ENCODE assay signal across 8 cellular contexts in genomic region chr22:39388261-39389011, GRCh38. TPM values are rescaled to one million over a fixed set of nuclear protein-coding genes. Genes with fewer than 3 reads are reported as not detected.
DNase-seq lines count a peak whose midpoint lies in the region; ATAC-seq, FAIRE-seq and TF ChIP-seq lines count a peak whose summit lies in the region.

No MANE protein-coding gene starts in this region.

- H3K79me1 ChIP-seq in neuronal stem cell (ENCODE audit: low read depth, low read length) = no peaks in the 10 kb centered on the region

- POLR2A ChIA-PET in BJ (lab: Charles Lee) = no interaction called here
- POLR2A ChIA-PET in HEK293 (lab: Yijun Ruan, JAX) = interaction anchor here (0.6 to 1.2 kb wide), 9 partner anchors 9 to 917 kb away, joined by 3 to 10 read pairs (median 5); partner anchors contain the start of genes MIEF1, RPL3 and TAB1

- H3K27me3 ChIP-seq in BJ (ENCODE audit: control insufficient read depth, insufficient read depth, low read length) = no peaks in the 10 kb centered on the region
- H3K27me3 ChIP-seq in neuronal stem cell (ENCODE audit: control insufficient read depth in 3 of 3, insufficient read depth in 3 of 3, low read depth in 1 of 3, low read length in 3 of 3) = peaks cover 3 to 23% (median 15%) of the 10 kb centered on the region in 3 experiments

- H3K14ac ChIP-seq in neuronal stem cell (ENCODE audit: low read length) = peak overlapping the region; percentile 17

- H2BK15ac ChIP-seq in neuronal stem cell (ENCODE audit: low read length) = no peak overlapping the region

- no peak for FAIRE-seq in frontal cortex (lab: Jason Lieb, UNC)

- H2AFZ ChIP-seq in neuronal stem cell (ENCODE audit: low read length) = peak overlapping the region; percentile 99

- DNase-seq in BJ (ENCODE audit: low read depth) (peak; percentile 27), OCI-M1 (lab: John Stamatoyannopoulos, UW) (peak; percentile 47), frontal cortex (ENCODE audit: low spot score in 2 of 2) (peak; percentile 66 to 95), neuronal stem cell (ENCODE audit: low spot score) (peak; percentile 86)
- DNase-seq in activated effector memory CD4-positive, alpha-beta T cell treated with anti-CD3 and anti-CD28 coated beads, Interleukin-2, amount 50 U/mL, for 16 hours = peak; percentile 90
- peak; percentile 61 to 75 for DNase-seq in stimulated activated naive CD8-positive, alpha-beta T cell treated with anti-CD3 and anti-CD28 coated beads, Interleukin-15, amount 100 ng/mL, for 72 hours

- H3K4me3 ChIP-seq in BJ (ENCODE audit: low read depth, low read length) (peak overlapping the region; percentile 61), HEK293 (ENCODE audit: low read depth, low read length) (peak overlapping the region; percentile 61), neuronal stem cell (ENCODE audit: low read length in 2 of 2) (peak overlapping the region; percentile 58 to 87)

- H3K27ac ChIP-seq in HEK293 (ENCODE audit: extremely low read depth, low read depth, low read length) = no peak overlapping the region
- H3K27ac ChIP-seq in neuronal stem cell (replicated peaks; ENCODE audit: low read length) = no peak overlapping the region

- H2BK12ac ChIP-seq in neuronal stem cell (ENCODE audit: low read length) = peak overlapping the region; percentile 58

- no peaks in the 10 kb centered on the region for H3K4me1 ChIP-seq in HEK293 (ENCODE audit: control insufficient read depth, insufficient read depth, low read length)
- H3K4me1 ChIP-seq in neuronal stem cell (ENCODE audit: control insufficient read depth in 2 of 2, insufficient read depth in 1 of 2, low read depth in 1 of 2, low read length in 2 of 2) = peaks cover 3 to 4% of the 10 kb centered on the region in 2 donors

- no peak overlapping the region for H3K4ac ChIP-seq in neuronal stem cell (ENCODE audit: low read length)

- CTCF ChIA-PET in BJ (lab: Yijun Ruan, JAX) (interaction anchor here (0.9 kb wide), 1 partner anchor 126 kb away, joined by 3 read pairs; no protein-coding TSS in a partner anchor), HEK293 (lab: Yijun Ruan, JAX) (no interaction called here)

- H4K91ac ChIP-seq in neuronal stem cell (ENCODE audit: low read depth, low read length, poor library complexity) = no peak overlapping the region

- TF ChIP-seq CTCF in BJ (IDR thresholded peaks at IDR 0.05; ENCODE audit: insufficient read depth, low read depth, low read length) (no peak), HEK293 (tag by site-specific recombination; IDR thresholded peaks at IDR 0.05) (no peak)

- peak overlapping the region; percentile 95 for H3K9ac ChIP-seq in neuronal stem cell (ENCODE audit: low read depth, low read length, poor library complexity)

- peak; percentile 93 for ATAC-seq in stimulated activated naive CD8-positive, alpha-beta T cell treated with anti-CD3 and anti-CD28 coated beads, Interleukin-15, amount 100 ng/mL, for 72 hours
- ATAC-seq in HG03139 (IDR thresholded peaks at IDR 0.05; ENCODE audit: unreplicated experiment) = no peak

- H3K9me3 ChIP-seq in HEK293 (ENCODE audit: control insufficient read depth, insufficient read depth, low read depth, low read length) = no peaks in the 10 kb centered on the region
- H3K9me3 ChIP-seq in neuronal stem cell (replicated peaks in 1 of 2; ENCODE audit: control insufficient read depth in 2 of 2, insufficient read depth in 1 of 2, low read depth in 1 of 2, low read length in 2 of 2) = no peaks in the 10 kb centered on the region

- peak overlapping the region; percentile 100 for H3K4me2 ChIP-seq in neuronal stem cell (ENCODE audit: insufficient read depth, low read length, poor library complexity, severe bottlenecking)

- no peaks in the 10 kb centered on the region for H3K27me3 Mint-ChIP-seq in stimulated activated naive CD8-positive, alpha-beta T cell treated with anti-CD3 and anti-CD28 coated beads, Interleukin-15, amount 100 ng/mL, for 72 hours

- peaks cover 20% of the 10 kb centered on the region for H3K4me1 Mint-ChIP-seq in stimulated activated naive CD8-positive, alpha-beta T cell treated with anti-CD3 and anti-CD28 coated beads, Interleukin-15, amount 100 ng/mL, for 72 hours

- peak overlapping the region; percentile 80 for H3K23ac ChIP-seq in neuronal stem cell (ENCODE audit: low read depth, low read length, poor library complexity)

- no peak overlapping the region for H2AK5ac ChIP-seq in neuronal stem cell (ENCODE audit: low read depth, low read length)

- peak overlapping the region; percentile 80 to 85 for H3K4me3 Mint-ChIP-seq in stimulated activated naive CD8-positive, alpha-beta T cell treated with anti-CD3 and anti-CD28 coated beads, Interleukin-15, amount 100 ng/mL, for 72 hours

- no peaks in the 10 kb centered on the region for H3K9me3 Mint-ChIP-seq in stimulated activated naive CD8-positive, alpha-beta T cell treated with anti-CD3 and anti-CD28 coated beads, Interleukin-15, amount 100 ng/mL, for 72 hours

- no CpG with 5 or more reads among the region's 56 CpGs for WGBS in neuronal stem cell (ENCODE audit: extremely low coverage in 2 of 2, insufficient read length in 2 of 2, insufficient replicate concordance in 1 of 2), 2 donors

- H3K36me3 ChIP-seq in BJ (ENCODE audit: control insufficient read depth, insufficient read depth, low read length) (no peaks in the 10 kb centered on the region), HEK293 (ENCODE audit: control insufficient read depth in 2 of 2, insufficient read depth in 1 of 2, low read length in 2 of 2) (no peaks in the 10 kb centered on the region), neuronal stem cell (replicated peaks in 1 of 2; ENCODE audit: control insufficient read depth in 2 of 2, insufficient read depth in 2 of 2, low read length in 2 of 2) (no peaks in the 10 kb centered on the region)

- peak overlapping the region; percentile 92 for H3K18ac ChIP-seq in neuronal stem cell (ENCODE audit: low read length)

- H3K27ac Mint-ChIP-seq in stimulated activated naive CD8-positive, alpha-beta T cell treated with anti-CD3 and anti-CD28 coated beads, Interleukin-15, amount 100 ng/mL, for 72 hours = peak overlapping the region; percentile 46 to 94

- no peak overlapping the region for H2BK120ac ChIP-seq in neuronal stem cell (ENCODE audit: low read depth, low read length)

- H2BK5ac ChIP-seq in neuronal stem cell (ENCODE audit: low read length) = no peak overlapping the region

- peak overlapping the region; percentile 6 for H4K8ac ChIP-seq in neuronal stem cell (ENCODE audit: low read depth, low read length)

TF ChIP-seq in HEK293, 187 proteins besides CTCF, POLR2A, EP300 and RAD21 (continues in another document):
- TF ChIP-seq SP2 (tag by site-specific recombination; IDR thresholded peaks at IDR 0.05) (peak; percentile 80), EGR2 (tag by site-specific recombination; IDR thresholded peaks at IDR 0.05; ENCODE audit: low read depth) (peak; percentile 70), ZNF26 (tag by site-specific recombination; IDR thresholded peaks at IDR 0.05) (no peak), ZNF660 (tag by site-specific recombination; IDR thresholded peaks at IDR 0.05) (no peak), ZNF394 (tag by site-specific recombination; IDR thresholded peaks at IDR 0.05; ENCODE audit: borderline replicate concordance) (peak; percentile 96), ZFHX2 (tag by site-specific recombination; conservative IDR thresholded peaks at IDR 0.05) (peak; percentile 74), ZBTB17 (tag by site-specific recombination; IDR thresholded peaks at IDR 0.05) (0 out of 2 replicates have a peak, but pooled peaks have one; percentile 20), SP3 (tag by site-specific recombination; IDR thresholded peaks at IDR 0.05) (peak; percentile 73), KLF9 (tag by site-specific recombination; IDR thresholded peaks at IDR 0.05; ENCODE audit: low read depth) (peak; percentile 74), ZBTB8A (tag by site-specific recombination; IDR thresholded peaks at IDR 0.05) (no peak)
- TF ChIP-seq, protein P1, sequence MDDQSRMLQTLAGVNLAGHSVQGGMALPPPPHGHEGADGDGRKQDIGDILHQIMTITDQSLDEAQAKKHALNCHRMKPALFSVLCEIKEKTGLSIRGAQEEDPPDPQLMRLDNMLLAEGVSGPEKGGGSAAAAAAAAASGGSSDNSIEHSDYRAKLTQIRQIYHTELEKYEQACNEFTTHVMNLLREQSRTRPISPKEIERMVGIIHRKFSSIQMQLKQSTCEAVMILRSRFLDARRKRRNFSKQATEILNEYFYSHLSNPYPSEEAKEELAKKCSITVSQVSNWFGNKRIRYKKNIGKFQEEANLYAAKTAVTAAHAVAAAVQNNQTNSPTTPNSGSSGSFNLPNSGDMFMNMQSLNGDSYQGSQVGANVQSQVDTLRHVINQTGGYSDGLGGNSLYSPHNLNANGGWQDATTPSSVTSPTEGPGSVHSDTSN (CRISPR knock-in tag; IDR thresholded peaks at IDR 0.05) = 0 out of 2 replicates have a peak, but pooled peaks have one; percentile 48
- TF ChIP-seq, protein P2, sequence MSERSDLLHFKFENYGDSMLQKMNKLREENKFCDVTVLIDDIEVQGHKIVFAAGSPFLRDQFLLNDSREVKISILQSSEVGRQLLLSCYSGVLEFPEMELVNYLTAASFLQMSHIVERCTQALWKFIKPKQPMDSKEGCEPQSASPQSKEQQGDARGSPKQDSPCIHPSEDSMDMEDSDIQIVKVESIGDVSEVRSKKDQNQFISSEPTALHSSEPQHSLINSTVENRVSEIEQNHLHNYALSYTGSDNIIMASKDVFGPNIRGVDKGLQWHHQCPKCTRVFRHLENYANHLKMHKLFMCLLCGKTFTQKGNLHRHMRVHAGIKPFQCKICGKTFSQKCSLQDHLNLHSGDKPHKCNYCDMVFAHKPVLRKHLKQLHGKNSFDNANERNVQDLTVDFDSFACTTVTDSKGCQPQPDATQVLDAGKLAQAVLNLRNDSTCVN (tag by site-specific recombination; optimal IDR thresholded peaks at IDR 0.05) = peak; percentile 53

RNA-seq across cellular contexts. Expression of gene TAB1, which starts 11.1 kb away (rescaled TPM):
- 15.6 and 27.2 TPM in 2 replicates for polyA plus RNA-seq in BJ (2011; rRNA removed)
- 12.8 and 13.6 TPM in 2 replicates for polyA minus RNA-seq in BJ (2011; rRNA and poly(A)+ RNA removed)
- 15.1 TPM for total RNA-seq in frontal cortex
- polyA plus RNA-seq in neuronal stem cell (2013, experiment 1 of 2) = 25.7 TPM
- 24.2 TPM for polyA plus RNA-seq in neuronal stem cell (2013, experiment 2 of 2)

RNA-seq across cellular contexts. Expression of gene SYNGR1, which starts 38.6 kb away (rescaled TPM):
- polyA plus RNA-seq in BJ (2011; rRNA removed) = 44.4 and 65.6 TPM in 2 replicates
- polyA minus RNA-seq in BJ (2011; rRNA and poly(A)+ RNA removed) = 13.8 and 16.7 TPM in 2 replicates
- 50.1 TPM for total RNA-seq in frontal cortex
- 27.7 TPM for polyA plus RNA-seq in neuronal stem cell (2013, experiment 1 of 2)
- polyA plus RNA-seq in neuronal stem cell (2013, experiment 2 of 2) = 26.2 TPM

Comparison
In these comparisons a context has a peak if more than half of its experiments do, and no peak if none do; other contexts are left out.
1. DNase-seq: peak in every context shown above with its lines; median percentile 90 in activated effector memory CD4-positive, alpha-beta T cell treated with anti-CD3 and anti-CD28 coated beads, Interleukin-2, amount 50 U/mL, for 16 hours; 86 in neuronal stem cell; 80 in frontal cortex; 68 in stimulated activated naive CD8-positive, alpha-beta T cell treated with anti-CD3 and anti-CD28 coated beads, Interleukin-15, amount 100 ng/mL, for 72 hours; 47 in OCI-M1; 27 in BJ.